In the genomic region with DNA sequence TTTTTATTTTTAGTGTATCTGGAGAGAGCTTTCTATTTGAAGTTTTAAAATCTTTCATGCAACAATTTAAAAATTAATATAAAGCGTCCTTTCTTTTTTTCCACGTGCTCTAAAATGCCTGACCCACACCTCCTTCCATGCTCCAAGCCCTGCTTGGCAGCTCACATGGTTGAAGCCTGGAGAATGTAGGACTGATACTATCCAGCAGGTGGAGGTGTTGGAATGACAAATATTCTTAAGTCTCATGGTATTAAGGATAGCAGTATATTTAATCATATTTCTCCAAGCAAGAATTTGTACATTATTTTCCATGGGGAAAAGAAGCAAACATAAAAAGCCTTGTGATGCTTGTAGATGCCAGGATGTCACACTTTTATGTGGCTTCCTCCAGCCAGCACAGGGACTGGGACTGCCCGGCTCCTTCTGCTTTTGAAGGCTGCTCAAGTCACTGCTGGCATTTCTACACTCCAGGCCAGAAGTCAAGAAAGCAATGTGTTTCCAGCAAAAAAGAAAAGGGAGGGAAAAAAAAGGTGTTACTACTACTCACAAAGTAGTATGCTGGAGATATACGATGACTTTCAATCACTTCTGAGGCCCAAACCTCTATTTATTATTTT, we compare ENCODE assay signal across 1 cellular context.
TF ChIP-seq lines count a peak whose summit lies in the region.

No MANE protein-coding gene starts in this region.

TF ChIP-seq in GM23338, 12 proteins besides CTCF, POLR2A, EP300 and RAD21 (continued from another document):
- TF ChIP-seq, protein P1, sequence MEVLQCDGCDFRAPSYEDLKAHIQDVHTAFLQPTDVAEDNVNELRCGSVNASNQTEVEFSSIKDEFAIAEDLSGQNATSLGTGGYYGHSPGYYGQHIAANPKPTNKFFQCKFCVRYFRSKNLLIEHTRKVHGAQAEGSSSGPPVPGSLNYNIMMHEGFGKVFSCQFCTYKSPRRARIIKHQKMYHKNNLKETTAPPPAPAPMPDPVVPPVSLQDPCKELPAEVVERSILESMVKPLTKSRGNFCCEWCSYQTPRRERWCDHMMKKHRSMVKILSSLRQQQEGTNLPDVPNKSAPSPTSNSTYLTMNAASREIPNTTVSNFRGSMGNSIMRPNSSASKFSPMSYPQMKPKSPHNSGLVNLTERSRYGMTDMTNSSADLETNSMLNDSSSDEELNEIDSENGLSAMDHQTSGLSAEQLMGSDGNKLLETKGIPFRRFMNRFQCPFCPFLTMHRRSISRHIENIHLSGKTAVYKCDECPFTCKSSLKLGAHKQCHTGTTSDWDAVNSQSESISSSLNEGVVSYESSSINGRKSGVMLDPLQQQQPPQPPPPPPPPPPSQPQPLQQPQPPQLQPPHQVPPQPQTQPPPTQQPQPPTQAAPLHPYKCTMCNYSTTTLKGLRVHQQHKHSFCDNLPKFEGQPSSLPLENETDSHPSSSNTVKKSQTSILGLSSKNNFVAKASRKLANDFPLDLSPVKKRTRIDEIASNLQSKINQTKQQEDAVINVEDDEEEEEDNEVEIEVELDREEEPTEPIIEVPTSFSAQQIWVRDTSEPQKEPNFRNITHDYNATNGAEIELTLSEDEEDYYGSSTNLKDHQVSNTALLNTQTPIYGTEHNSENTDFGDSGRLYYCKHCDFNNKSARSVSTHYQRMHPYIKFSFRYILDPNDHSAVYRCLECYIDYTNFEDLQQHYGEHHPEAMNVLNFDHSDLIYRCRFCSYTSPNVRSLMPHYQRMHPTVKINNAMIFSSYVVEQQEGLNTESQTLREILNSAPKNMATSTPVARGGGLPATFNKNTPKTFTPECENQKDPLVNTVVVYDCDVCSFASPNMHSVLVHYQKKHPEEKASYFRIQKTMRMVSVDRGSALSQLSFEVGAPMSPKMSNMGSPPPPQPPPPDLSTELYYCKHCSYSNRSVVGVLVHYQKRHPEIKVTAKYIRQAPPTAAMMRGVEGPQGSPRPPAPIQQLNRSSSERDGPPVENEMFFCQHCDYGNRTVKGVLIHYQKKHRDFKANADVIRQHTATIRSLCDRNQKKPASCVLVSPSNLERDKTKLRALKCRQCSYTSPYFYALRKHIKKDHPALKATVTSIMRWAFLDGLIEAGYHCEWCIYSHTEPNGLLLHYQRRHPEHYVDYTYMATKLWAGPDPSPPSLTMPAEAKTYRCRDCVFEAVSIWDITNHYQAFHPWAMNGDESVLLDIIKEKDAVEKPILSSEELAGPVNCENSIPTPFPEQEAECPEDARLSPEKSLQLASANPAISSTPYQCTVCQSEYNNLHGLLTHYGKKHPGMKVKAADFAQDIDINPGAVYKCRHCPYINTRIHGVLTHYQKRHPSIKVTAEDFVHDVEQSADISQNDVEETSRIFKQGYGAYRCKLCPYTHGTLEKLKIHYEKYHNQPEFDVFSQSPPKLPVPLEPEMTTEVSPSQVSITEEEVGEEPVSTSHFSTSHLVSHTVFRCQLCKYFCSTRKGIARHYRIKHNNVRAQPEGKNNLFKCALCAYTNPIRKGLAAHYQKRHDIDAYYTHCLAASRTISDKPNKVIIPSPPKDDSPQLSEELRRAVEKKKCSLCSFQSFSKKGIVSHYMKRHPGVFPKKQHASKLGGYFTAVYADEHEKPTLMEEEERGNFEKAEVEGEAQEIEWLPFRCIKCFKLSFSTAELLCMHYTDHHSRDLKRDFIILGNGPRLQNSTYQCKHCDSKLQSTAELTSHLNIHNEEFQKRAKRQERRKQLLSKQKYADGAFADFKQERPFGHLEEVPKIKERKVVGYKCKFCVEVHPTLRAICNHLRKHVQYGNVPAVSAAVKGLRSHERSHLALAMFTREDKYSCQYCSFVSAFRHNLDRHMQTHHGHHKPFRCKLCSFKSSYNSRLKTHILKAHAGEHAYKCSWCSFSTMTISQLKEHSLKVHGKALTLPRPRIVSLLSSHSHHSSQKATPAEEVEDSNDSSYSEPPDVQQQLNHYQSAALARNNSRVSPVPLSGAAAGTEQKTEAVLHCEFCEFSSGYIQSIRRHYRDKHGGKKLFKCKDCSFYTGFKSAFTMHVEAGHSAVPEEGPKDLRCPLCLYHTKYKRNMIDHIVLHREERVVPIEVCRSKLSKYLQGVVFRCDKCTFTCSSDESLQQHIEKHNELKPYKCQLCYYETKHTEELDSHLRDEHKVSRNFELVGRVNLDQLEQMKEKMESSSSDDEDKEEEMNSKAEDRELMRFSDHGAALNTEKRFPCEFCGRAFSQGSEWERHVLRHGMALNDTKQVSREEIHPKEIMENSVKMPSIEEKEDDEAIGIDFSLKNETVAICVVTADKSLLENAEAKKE (CRISPR knock-in tag; IDR thresholded peaks at IDR 0.05) = no peak
